ENCODE assay signal across 9 cellular contexts in the genomic region with DNA sequence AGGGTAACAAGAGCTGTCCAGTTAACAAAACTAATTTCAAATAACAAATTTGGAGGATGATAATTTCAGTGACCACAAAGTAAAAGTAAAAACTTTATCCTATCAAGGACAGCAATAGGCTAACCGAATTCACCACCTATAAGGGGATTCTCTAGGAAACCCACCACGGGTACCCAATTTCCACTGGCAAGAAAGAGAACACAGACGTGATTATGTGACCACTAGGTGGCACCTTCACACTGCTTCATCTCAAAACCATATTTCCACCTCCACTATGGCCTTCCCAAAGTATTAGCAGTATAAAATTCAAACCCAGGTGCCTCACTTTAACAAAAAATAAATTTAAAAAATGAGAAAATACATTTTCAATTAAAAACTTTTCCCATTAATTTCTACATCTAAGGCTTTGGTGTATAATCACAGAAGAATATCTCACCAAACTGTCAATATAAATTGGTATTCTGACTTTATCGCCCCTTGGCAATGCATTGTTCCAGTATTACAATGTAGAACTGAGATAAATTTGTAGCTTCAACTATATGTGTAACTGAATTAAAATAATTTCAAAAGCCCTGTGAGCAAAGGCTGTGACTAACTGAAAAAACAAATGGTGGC.
DNase-seq lines count a peak whose midpoint lies in the region; ATAC-seq and TF ChIP-seq lines count a peak whose summit lies in the region.
"Had no signal": no experiment of that assay in that cellular context is flagged by ENCODE, and none has a peak within 500 bp of the region (broad histone marks: within the 10 kb centered on the region; RNA-seq: fewer than 3 reads in every experiment).

No MANE protein-coding gene starts in this region.

- no peak overlapping the region for H3K4ac ChIP-seq in IMR-90 (ENCODE audit: low read depth, low read length)

- no peaks in the 10 kb centered on the region for H3K36me3 ChIP-seq in IMR-90 (ENCODE audit: control insufficient read depth, insufficient read depth, low read length)
- no peaks in the 10 kb centered on the region for H3K36me3 ChIP-seq in mammary epithelial cell (ENCODE audit: insufficient read depth, low read length)
- H3K36me3 ChIP-seq in kidney epithelial cell (ENCODE audit: control insufficient read depth, insufficient read depth, low read length) = no peaks in the 10 kb centered on the region

- no peak overlapping the region for H2BK120ac ChIP-seq in IMR-90 (ENCODE audit: low read depth, low read length)

- no peak overlapping the region for H2AK9ac ChIP-seq in IMR-90 (replicated peaks; ENCODE audit: low read depth, low read length, poor library complexity)

- H2BK15ac ChIP-seq in IMR-90 (ENCODE audit: low read depth, low read length) = no peak overlapping the region

- no peaks in the 10 kb centered on the region for H3K9me3 Mint-ChIP-seq in stimulated activated naive CD8-positive, alpha-beta T cell treated with anti-CD3 and anti-CD28 coated beads, Interleukin-15, amount 100 ng/mL, for 72 hours
- H3K9me3 Mint-ChIP-seq: stimulated activated naive CD8-positive, alpha-beta T cell treated with anti-CD3 and anti-CD28 coated beads, Interleukin-15, Interleukin-2, amounts not matched to agents 100 ng/mL and 50 ng/mL, for 24 hours had no signal

- ATAC-seq in IMR-90 (ENCODE audit: low read depth) (peak; percentile 85), GM19351 (IDR thresholded peaks at IDR 0.05; ENCODE audit: unreplicated experiment) (no peak)
- ATAC-seq in stimulated activated naive CD8-positive, alpha-beta T cell treated with anti-CD3 and anti-CD28 coated beads, Interleukin-15, amount 100 ng/mL, for 72 hours = no peak

- in situ Hi-C loops in IMR-90 (cut with MboI; ENCODE audit: low sequenced_read_pairs) = no loop called here
- in situ Hi-C loops in mammary epithelial cell (cut with MboI; ENCODE audit: low sequenced_read_pairs in 2 of 2) = no loop called here

- H3K18ac ChIP-seq in IMR-90 (ENCODE audit: low read depth, low read length) = no peak overlapping the region

- no peak overlapping the region for H3K4me3 ChIP-seq in IMR-90 (ENCODE audit: insufficient read depth, low read depth, low read length)
- H3K4me3 ChIP-seq in mammary epithelial cell (replicated peaks in 1 of 3; ENCODE audit: insufficient read depth in 1 of 3, low read depth in 2 of 3, low read length in 3 of 3) = no peak overlapping the region
- no peak overlapping the region for H3K4me3 ChIP-seq in kidney epithelial cell (ENCODE audit: low read depth, low read length)

- H3K4me2 ChIP-seq in IMR-90 (ENCODE audit: low read depth, low read length) (no peak overlapping the region), mammary epithelial cell (ENCODE audit: insufficient read depth, low read depth, low read length) (no peak overlapping the region)

- TF ChIP-seq POLR2A in IMR-90 (IDR thresholded peaks at IDR 0.05; ENCODE audit: low read depth, low read length) = no peak

- no peaks in the 10 kb centered on the region for H3K79me1 ChIP-seq in IMR-90 (ENCODE audit: low read depth in 1 of 2, low read length in 2 of 2)

- no peak overlapping the region for H3K4me3 Mint-ChIP-seq in stimulated activated naive CD8-positive, alpha-beta T cell treated with anti-CD3 and anti-CD28 coated beads, Interleukin-15, amount 100 ng/mL, for 72 hours
- H3K4me3 Mint-ChIP-seq: stimulated activated naive CD8-positive, alpha-beta T cell treated with anti-CD3 and anti-CD28 coated beads, Interleukin-15, Interleukin-2, amounts not matched to agents 100 ng/mL and 50 ng/mL, for 24 hours had no signal

- dilution Hi-C loops in IMR-90 (cut with HindIII; ENCODE audit: low sequenced_read_pairs, unreplicated experiment) (no loop called here), mammary epithelial cell (cut with HindIII; ENCODE audit: low sequenced_read_pairs) (no loop called here)

- CTCF ChIA-PET in IMR-90 (lab: Yijun Ruan, JAX) (interaction anchor here (0.6 to 2.4 kb wide), 11 partner anchors 12 to 337 kb away, joined by 3 to 28 read pairs (median 3); no protein-coding TSS in a partner anchor), mammary epithelial cell (lab: Charles Lee; ENCODE audit: low non-redundant PET) (interaction anchor here (0.7 to 2.1 kb wide), 3 partner anchors 71 to 135 kb away, joined by 4 to 13 read pairs (median 5); no protein-coding TSS in a partner anchor)

- no peak overlapping the region for H3K27ac Mint-ChIP-seq in stimulated activated naive CD8-positive, alpha-beta T cell treated with anti-CD3 and anti-CD28 coated beads, Interleukin-15, amount 100 ng/mL, for 72 hours
- H3K27ac Mint-ChIP-seq: stimulated activated naive CD8-positive, alpha-beta T cell treated with anti-CD3 and anti-CD28 coated beads, Interleukin-15, Interleukin-2, amounts not matched to agents 100 ng/mL and 50 ng/mL, for 24 hours had no signal

- DNase-seq in NCI-H2029 (lab: John Stamatoyannopoulos, UW) (peak; percentile 1), NCI-H2029 treated with DMSO at 0.1 percent for 48 hours (lab: John Stamatoyannopoulos, UW) (no peak), IMR-90 (peak; percentile 70), RPMI8226 (peak; percentile 30), mammary epithelial cell (peak; percentile 36), kidney epithelial cell (ENCODE audit: low read depth) (no peak)
- DNase-seq in stimulated activated naive CD8-positive, alpha-beta T cell treated with anti-CD3 and anti-CD28 coated beads, Interleukin-15, amount 100 ng/mL, for 72 hours = peak; percentile 16 to 17

- H2AK5ac ChIP-seq in IMR-90 (ENCODE audit: low read depth, low read length) = no peak overlapping the region

- intact Hi-C loops in IMR-90 (cut with micrococcal nuclease) = loop anchor here (1.0 to 10.0 kb wide), 5 partner anchors 71 to 511 kb away; a partner anchor contains a TSS
- intact Hi-C loops in mammary epithelial cell (cut with micrococcal nuclease) = loop anchor here (1.0 to 10.0 kb wide), 7 partner anchors 61 to 514 kb away; a partner anchor contains a TSS

- H3K9ac ChIP-seq in IMR-90 (ENCODE audit: low read depth, low read length) = no peak overlapping the region
- no peak overlapping the region for H3K9ac ChIP-seq in mammary epithelial cell (ENCODE audit: insufficient read depth, low read length)

- no peak overlapping the region for H4K5ac ChIP-seq in IMR-90 (ENCODE audit: low read depth, low read length)

- POLR2A ChIA-PET in IMR-90 (lab: Charles Lee; ENCODE audit: unreplicated experiment) = no interaction called here

- H3K79me2 ChIP-seq in mammary epithelial cell (ENCODE audit: insufficient read depth, low read length) = no peaks in the 10 kb centered on the region

- H2AFZ ChIP-seq in IMR-90 (replicated peaks; ENCODE audit: low read length, poor library complexity) = no peak overlapping the region
- H2AFZ ChIP-seq in mammary epithelial cell (ENCODE audit: low read depth, low read length) = no peak overlapping the region

- 0 out of 2 replicates have a peak, but pooled peaks cover 2% of the 10 kb centered on the region for H3K9me1 ChIP-seq in IMR-90 (ENCODE audit: insufficient read depth, low read length)

- no peak overlapping the region for H3K14ac ChIP-seq in IMR-90 (replicated peaks; ENCODE audit: low read depth, low read length)

- no peak overlapping the region for H2BK5ac ChIP-seq in IMR-90 (ENCODE audit: low read depth, low read length, poor library complexity, severe bottlenecking)

- no peak overlapping the region for H4K91ac ChIP-seq in IMR-90 (ENCODE audit: insufficient read depth, low read depth, low read length)

- no TSS peak for BruUV-seq in IMR-90 (replicated peaks; lab: Mats Ljungman, UMichigan)
- BruUV-seq in mammary epithelial cell (replicated peaks; lab: Mats Ljungman, UMichigan) = no TSS peak

- H3K27me3 ChIP-seq in IMR-90 (ENCODE audit: control insufficient read depth, insufficient read depth, low read length) (no peaks in the 10 kb centered on the region), mammary epithelial cell (ENCODE audit: insufficient read depth, low read length) (no peaks in the 10 kb centered on the region), kidney epithelial cell (ENCODE audit: control insufficient read depth, insufficient read depth, low read length) (no peaks in the 10 kb centered on the region)

- H2BK20ac ChIP-seq in IMR-90 (ENCODE audit: low read depth, low read length) = no peak overlapping the region

- H3K23ac ChIP-seq in IMR-90 (ENCODE audit: low read depth, low read length) = no peak overlapping the region

- TF ChIP-seq RAD21 in IMR-90 (IDR thresholded peaks at IDR 0.05; ENCODE audit: low read length) = peak; percentile 90

- H3K56ac ChIP-seq in IMR-90 (ENCODE audit: extremely low read depth, insufficient read depth, low read length) = no peak overlapping the region

- no CpG with 5 or more reads among the region's 4 CpGs for WGBS in IMR-90 (ENCODE audit: extremely low coverage in 2 of 2, insufficient read length in 1 of 2), 2 experiments
- 28% methylated on average over 4 of the region's 4 CpGs for WGBS in mammary epithelial cell (ENCODE audit: low coverage, missing lambda C conversion rate)

- H3K27me3 Mint-ChIP-seq in stimulated activated naive CD8-positive, alpha-beta T cell treated with anti-CD3 and anti-CD28 coated beads, Interleukin-15, amount 100 ng/mL, for 72 hours = no peaks in the 10 kb centered on the region
- H3K27me3 Mint-ChIP-seq: stimulated activated naive CD8-positive, alpha-beta T cell treated with anti-CD3 and anti-CD28 coated beads, Interleukin-15, Interleukin-2, amounts not matched to agents 100 ng/mL and 50 ng/mL, for 24 hours had no signal

- TF ChIP-seq CTCF in IMR-90 (conservative IDR thresholded peaks at IDR 0.05; ENCODE audit: low read depth, low read length) = peak; percentile 72
- TF ChIP-seq CTCF in mammary epithelial cell (conservative IDR thresholded peaks at IDR 0.05 in 1 of 2, IDR thresholded peaks at IDR 0.05 in 1 of 2; ENCODE audit: extremely low read depth in 1 of 2, insufficient read depth in 1 of 2, low read depth in 1 of 2, low read length in 2 of 2) = peak; percentile 70 to 71
- peak; percentile 65 for TF ChIP-seq CTCF in kidney epithelial cell (IDR thresholded peaks at IDR 0.05; ENCODE audit: insufficient read depth, low read length, poor library complexity, severe bottlenecking)

- H3K4me1 Mint-ChIP-seq in stimulated activated naive CD8-positive, alpha-beta T cell treated with anti-CD3 and anti-CD28 coated beads, Interleukin-15, amount 100 ng/mL, for 72 hours = no peaks in the 10 kb centered on the region

- H4K8ac ChIP-seq in IMR-90 (ENCODE audit: low read depth in 2 of 2, low read length in 2 of 2) = no peak overlapping the region

- H3K27ac ChIP-seq in IMR-90 (ENCODE audit: insufficient read depth, low read length) (no peak overlapping the region), mammary epithelial cell (ENCODE audit: insufficient read depth, low read depth, low read length) (no peak overlapping the region)

- H3K4me1 ChIP-seq in IMR-90 (ENCODE audit: control insufficient read depth, insufficient read depth, low read length) (peaks cover 2% of the 10 kb centered on the region), mammary epithelial cell (ENCODE audit: insufficient read depth, low read length) (no peaks in the 10 kb centered on the region)

- H3K9me3 ChIP-seq in IMR-90 (ENCODE audit: control insufficient read depth, insufficient read depth, low read length) (no peaks in the 10 kb centered on the region), mammary epithelial cell (replicated peaks; ENCODE audit: insufficient read depth, low read length) (no peaks in the 10 kb centered on the region)

- H4K20me1 ChIP-seq in IMR-90 (ENCODE audit: insufficient read depth, low read length) (no peaks in the 10 kb centered on the region), mammary epithelial cell (ENCODE audit: insufficient read depth, low read length) (no peaks in the 10 kb centered on the region)

Comparison
In these comparisons a context has a peak if more than half of its experiments do, and no peak if none do; other contexts are left out.
1. DNase-seq: peak in NCI-H2029 (single experiment), IMR-90 (single experiment), RPMI8226 (single experiment), mammary epithelial cell (single experiment) and stimulated activated naive CD8-positive, alpha-beta T cell treated with anti-CD3 and anti-CD28 coated beads, Interleukin-15, amount 100 ng/mL, for 72 hours (2 of 2); none in NCI-H2029 treated with DMSO at 0.1 percent for 48 hours (single experiment) and kidney epithelial cell (single experiment).
2. Peak in every context shown above with its lines, with median percentiles within 50 percentile points of each other: CTCF ChIP-seq.